In the genomic region with DNA sequence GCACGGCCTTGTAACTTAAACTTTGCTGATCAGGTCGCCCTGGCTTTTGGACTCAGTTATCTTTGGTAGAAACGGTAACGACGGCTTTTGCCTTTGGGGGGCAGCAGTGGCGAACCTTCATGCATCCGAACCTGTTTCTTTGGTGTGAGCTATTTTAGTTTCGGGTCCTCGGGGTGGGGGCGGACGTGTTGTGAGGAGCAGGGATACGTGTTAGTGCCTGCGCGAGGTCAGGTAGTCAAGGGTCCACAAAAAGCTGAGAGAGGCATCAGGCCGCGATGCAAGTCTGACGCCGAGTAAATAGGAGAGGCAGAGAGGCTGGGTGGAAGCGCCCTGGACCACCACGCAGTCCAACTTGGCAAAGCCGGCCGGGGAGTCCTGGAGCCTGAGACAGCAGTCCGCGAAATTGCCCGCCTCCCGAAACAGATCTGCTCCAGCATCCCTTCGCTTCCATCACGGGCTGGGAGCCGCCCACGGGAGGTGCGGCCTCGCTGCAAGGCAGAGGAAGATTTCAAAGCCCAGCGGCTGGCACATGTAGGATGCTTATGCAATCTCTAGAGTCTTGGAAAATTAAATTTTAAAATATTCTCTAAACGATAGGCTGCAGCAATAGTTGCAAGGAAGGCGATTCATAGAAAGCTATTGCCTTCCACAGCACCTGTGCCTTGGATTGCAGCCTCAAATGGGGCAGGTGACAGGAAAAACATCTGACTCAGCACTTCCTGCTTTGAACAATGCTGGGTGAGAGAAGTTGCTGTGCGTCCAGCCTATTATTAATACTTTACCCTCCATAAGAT, we compare ENCODE assay signal across 8 cellular contexts. TPM values are rescaled to one million over a fixed set of nuclear protein-coding genes. Genes with fewer than 3 reads are reported as not detected.
DNase-seq lines count a peak whose midpoint lies in the region; ATAC-seq and TF ChIP-seq lines count a peak whose summit lies in the region.

No MANE protein-coding gene starts in this region.

- H3K36me3 ChIP-seq in ectodermal cell (ENCODE audit: control insufficient read depth, insufficient read depth, low read length) (no peaks in the 10 kb centered on the region), lung (ENCODE audit: control insufficient read depth in 2 of 2, insufficient read depth in 2 of 2, low read length in 2 of 2) (no peaks in the 10 kb centered on the region)

- TF ChIP-seq CTCF in lung (IDR thresholded peaks at IDR 0.05; ENCODE audit: control extremely low read depth, extremely low read depth) = peak; percentile 68

- POLR2A ChIA-PET in activated CD4-positive, alpha-beta memory T cell treated with anti-CD3 and anti-CD28 coated beads for 36 hours (lab: Charles Lee) = interaction anchor here (0.7 to 1.9 kb wide), 4 partner anchors 10 to 254 kb away, joined by 3 to 7 read pairs (median 4); a partner anchor contains a TSS

- H3K9me3 ChIP-seq in ectodermal cell (ENCODE audit: control insufficient read depth, low read length) = no peaks in the 10 kb centered on the region
- H3K9me3 ChIP-seq in lung (ENCODE audit: control insufficient read depth in 2 of 2, insufficient read depth in 1 of 2, low read length in 1 of 2) = no peaks in the 10 kb centered on the region

- 6% methylated on average over 36 of the region's 36 CpGs for WGBS in ectodermal cell, 2 experiments
- 0 to 1% methylated on average over 36 of the region's 36 CpGs for WGBS in lung, 2 donors

- H3K9me3 Mint-ChIP-seq in activated CD4-positive, alpha-beta memory T cell treated with anti-CD3 and anti-CD28 coated beads for 36 hours = no peaks in the 10 kb centered on the region

- peaks cover 29% of the 10 kb centered on the region for H3K4me1 Mint-ChIP-seq in activated CD4-positive, alpha-beta memory T cell treated with anti-CD3 and anti-CD28 coated beads for 36 hours (ENCODE audit: low read depth)

- intact Hi-C loops in activated CD4-positive, alpha-beta memory T cell treated with anti-CD3 and anti-CD28 coated beads for 36 hours (cut with micrococcal nuclease) = loop anchor here (1.0 to 5.0 kb wide), 4 partner anchors 60 to 255 kb away; a partner anchor contains a TSS

- H3K4me3 Mint-ChIP-seq in activated CD4-positive, alpha-beta memory T cell treated with anti-CD3 and anti-CD28 coated beads for 36 hours = peak overlapping the region; percentile 87

- DNase-seq in AML-193 (lab: John Stamatoyannopoulos, UW) = peak; percentile 79 to 86
- peak; percentile 49 for DNase-seq in NCI-H510A (lab: John Stamatoyannopoulos, UW)
- peak; percentile 86 for DNase-seq in activated CD4-positive, alpha-beta memory T cell treated with anti-CD3 and anti-CD28 coated beads for 36 hours
- peak; percentile 73 for DNase-seq in lung (ENCODE audit: low spot score)
- DNase-seq in stimulated activated CD4-positive, alpha-beta T cell treated with anti-CD3 and anti-CD28 coated beads, TNF-alpha, amount 100 ng/mL, for 4 hours (ENCODE audit: low read depth in 3 of 3) = peak; percentile 59 to 63 (median 63)

- CTCF ChIA-PET in activated CD4-positive, alpha-beta memory T cell treated with anti-CD3 and anti-CD28 coated beads for 36 hours (lab: Charles Lee) = interaction anchor here (0.6 to 4.4 kb wide), 22 partner anchors 8 to 1917 kb away, joined by 3 to 27 read pairs (median 3); a partner anchor contains a TSS

- no peaks in the 10 kb centered on the region for H3K27me3 Mint-ChIP-seq in activated CD4-positive, alpha-beta memory T cell treated with anti-CD3 and anti-CD28 coated beads for 36 hours

- ATAC-seq in GM19023 (IDR thresholded peaks at IDR 0.05; ENCODE audit: unreplicated experiment) (peak; percentile 37), HG03196 (IDR thresholded peaks at IDR 0.05; ENCODE audit: unreplicated experiment) (peak; percentile 36), lung (ENCODE audit: insufficient read depth, low FRiP score) (peak; percentile 20)

- peak overlapping the region; percentile 92 for H3K27ac Mint-ChIP-seq in activated CD4-positive, alpha-beta memory T cell treated with anti-CD3 and anti-CD28 coated beads for 36 hours

- H3K36me3 Mint-ChIP-seq in activated CD4-positive, alpha-beta memory T cell treated with anti-CD3 and anti-CD28 coated beads for 36 hours = peaks cover 3% of the 10 kb centered on the region

- H3K27me3 ChIP-seq in ectodermal cell (ENCODE audit: control insufficient read depth, insufficient read depth, low read length, poor library complexity, severe bottlenecking) = no peaks in the 10 kb centered on the region
- no peaks in the 10 kb centered on the region for H3K27me3 ChIP-seq in lung (ENCODE audit: control insufficient read depth, insufficient read depth)

- H3K4me3 ChIP-seq in ectodermal cell (ENCODE audit: insufficient read depth, low read depth, low read length) = peak overlapping the region; percentile 47
- peak overlapping the region; percentile 35 for H3K4me3 ChIP-seq in lung

- H3K27ac ChIP-seq in ectodermal cell (ENCODE audit: insufficient read depth, low read depth, low read length, poor library complexity, severe bottlenecking) (no peak overlapping the region), lung (ENCODE audit: low read depth in 1 of 2, low read length in 1 of 2) (peak overlapping the region; percentile 2 to 78)

- no peaks in the 10 kb centered on the region for H3K4me1 ChIP-seq in ectodermal cell (ENCODE audit: control insufficient read depth, insufficient read depth, low read length)
- no peaks in the 10 kb centered on the region for H3K4me1 ChIP-seq in lung (ENCODE audit: control insufficient read depth in 2 of 2, insufficient read depth in 2 of 2, low read length in 2 of 2)

RNA-seq across cellular contexts. Expression of a gene that starts 4.6 kb away (rescaled TPM):
- 10 to 100 TPM; 64.7 to 65.6 TPM for total RNA-seq in activated CD4-positive, alpha-beta memory T cell treated with anti-CD3 and anti-CD28 coated beads for 36 hours
- polyA plus RNA-seq in ectodermal cell (2013, experiment 1 of 4) = 67.7 TPM
- polyA plus RNA-seq in ectodermal cell (2013, experiment 2 of 4) = 58.2 TPM
- polyA plus RNA-seq in ectodermal cell (2013, experiment 3 of 4) = 41.6 TPM
- 43.1 TPM for polyA plus RNA-seq in ectodermal cell (2013, experiment 4 of 4)
- 10 to 100 TPM; 38.0 to 78.8 TPM for total RNA-seq in lung
- polyA plus RNA-seq in lung = 10 to 100 TPM; 19.9 to 21.7 TPM
